Comparison of ENCODE assay signal across 16 cellular contexts in the genomic region with DNA sequence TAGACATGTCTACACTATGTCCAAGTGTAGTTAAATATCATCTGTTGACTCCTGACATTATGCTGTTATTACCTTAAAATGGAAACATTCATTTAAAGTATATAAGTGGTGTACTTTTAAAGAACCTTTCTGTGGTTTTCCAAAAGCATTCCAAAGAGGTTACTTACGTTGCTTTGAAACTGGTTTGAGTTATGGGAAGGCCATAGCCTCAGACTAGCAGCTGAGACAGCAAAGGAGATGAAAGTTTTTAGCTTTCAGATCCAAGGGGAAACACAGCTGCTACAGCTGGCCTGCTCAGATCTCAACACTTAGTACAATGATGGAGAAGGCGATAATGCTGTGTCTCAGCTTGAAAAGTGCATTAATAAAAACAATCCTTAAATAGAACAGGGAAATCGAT.
DNase-seq lines count a peak whose midpoint lies in the region; ATAC-seq and TF ChIP-seq lines count a peak whose summit lies in the region.
"Had no signal": no experiment of that assay in that cellular context is flagged by ENCODE, and none has a peak within 500 bp of the region (broad histone marks: within the 10 kb centered on the region; RNA-seq: fewer than 3 reads in every experiment).

No MANE protein-coding gene starts in this region.

- H3K9me3 Mint-ChIP-seq in type B pancreatic cell: peaks cover 6% of the 10 kb centered on the region
- H3K9me3 Mint-ChIP-seq in CD8-positive, alpha-beta memory T cell: peaks cover 0 to 30% (median 0%) of the 10 kb centered on the region in 5 donors
- peaks cover 4% of the 10 kb centered on the region for H3K9me3 Mint-ChIP-seq in activated naive CD4-positive, alpha-beta T cell treated with anti-CD3 and anti-CD28 coated beads for 36 hours
- H3K9me3 Mint-ChIP-seq: activated B cell treated with CpG ODN at 0.5 μM for 24 hours; activated naive CD8-positive, alpha-beta T cell treated with anti-CD3 and anti-CD28 coated beads for 36 hours had no signal

- H3K4me3 ChIP-seq in left ventricle myocardium inferior (no peak overlapping the region), fibroblast of the aortic adventitia (ENCODE audit: low read depth, low read length) (no peak overlapping the region), dorsolateral prefrontal cortex (no peak overlapping the region)
- H3K4me3 ChIP-seq in CD8-positive, alpha-beta memory T cell (ENCODE audit: low read length): no peak overlapping the region
- H3K4me3 ChIP-seq: gastroesophageal sphincter, GM12878, upper lobe of left lung had no signal

- peaks cover 42% of the 10 kb centered on the region for H3K4me1 Mint-ChIP-seq in type B pancreatic cell (ENCODE audit: unreplicated experiment)
- H3K4me1 Mint-ChIP-seq in CD8-positive, alpha-beta memory T cell: no peaks in the 10 kb centered on the region
- no peaks in the 10 kb centered on the region for H3K4me1 Mint-ChIP-seq in activated naive CD4-positive, alpha-beta T cell treated with anti-CD3 and anti-CD28 coated beads for 36 hours (ENCODE audit: low read depth)
- H3K4me1 Mint-ChIP-seq: activated B cell treated with CpG ODN at 0.5 μM for 24 hours; activated CD8-positive, alpha-beta memory T cell treated with anti-CD3 and anti-CD28 coated beads, Interleukin-2, amount 10 ng/mL, durations not matched to agents 7 days and 5 days had no signal

- TF ChIP-seq CTCF in left ventricle myocardium inferior (IDR thresholded peaks at IDR 0.05; ENCODE audit: borderline replicate concordance): no peak
- no peak for TF ChIP-seq CTCF in fibroblast of the aortic adventitia (IDR thresholded peaks at IDR 0.05; ENCODE audit: insufficient read depth, low read length)
- TF ChIP-seq CTCF in type B pancreatic cell (conservative IDR thresholded peaks at IDR 0.05): no peak
- no peak for TF ChIP-seq CTCF in dorsolateral prefrontal cortex (IDR thresholded peaks at IDR 0.05 in 54 of 56, conservative IDR thresholded peaks at IDR 0.05 in 2 of 56; ENCODE audit: low read depth in 1 of 56, partially characterized antibody in 56 of 56)

- peaks cover 18% of the 10 kb centered on the region for H3K4me1 ChIP-seq in left ventricle myocardium inferior
- H3K4me1 ChIP-seq in CD8-positive, alpha-beta memory T cell (ENCODE audit: insufficient read depth, low read length): no peaks in the 10 kb centered on the region

- peak overlapping the region; percentile 45 for H3K4me3 Mint-ChIP-seq in type B pancreatic cell
- no peak overlapping the region for H3K4me3 Mint-ChIP-seq in CD8-positive, alpha-beta memory T cell
- no peak overlapping the region for H3K4me3 Mint-ChIP-seq in activated naive CD4-positive, alpha-beta T cell treated with anti-CD3 and anti-CD28 coated beads for 36 hours
- H3K4me3 Mint-ChIP-seq: activated B cell treated with CpG ODN at 0.5 μM for 24 hours; activated CD8-positive, alpha-beta memory T cell treated with anti-CD3 and anti-CD28 coated beads, Interleukin-2, amount 10 ng/mL, durations not matched to agents 7 days and 5 days; activated naive CD8-positive, alpha-beta T cell treated with anti-CD3 and anti-CD28 coated beads for 36 hours had no signal

- no peak for ATAC-seq in Right ventricle myocardium superior (ENCODE audit: poor library complexity)
- ATAC-seq: activated CD8-positive, alpha-beta memory T cell treated with anti-CD3 and anti-CD28 coated beads, Interleukin-2, amount 10 ng/mL, durations not matched to agents 7 days and 5 days; gastroesophageal sphincter; GM12878 had no signal

- no peaks in the 10 kb centered on the region for H3K9me3 ChIP-seq in left ventricle myocardium inferior (replicated peaks)
- H3K9me3 ChIP-seq in CD8-positive, alpha-beta memory T cell (ENCODE audit: low read length): no peaks in the 10 kb centered on the region
- H3K9me3 ChIP-seq: gastroesophageal sphincter, upper lobe of left lung had no signal

- peak overlapping the region; percentile 34 for H3K27ac ChIP-seq in left ventricle myocardium inferior (replicated peaks)
- no peak overlapping the region for H3K27ac ChIP-seq in CD8-positive, alpha-beta memory T cell (ENCODE audit: low read depth, low read length)
- peak overlapping the region in 2 of 59 donors; percentile 22 to 26 for H3K27ac ChIP-seq in dorsolateral prefrontal cortex
- H3K27ac ChIP-seq: gastroesophageal sphincter, upper lobe of left lung had no signal

- intact Hi-C loops in left ventricle myocardium inferior (cut with micrococcal nuclease) (no loop called here), Right ventricle myocardium superior (cut with DNase I) (no loop called here), dorsolateral prefrontal cortex (cut with DNase I) (no loop called here)
- intact Hi-C loops in activated naive CD4-positive, alpha-beta T cell treated with anti-CD3 and anti-CD28 coated beads for 36 hours (cut with micrococcal nuclease): no loop called here

- H3K36me3 Mint-ChIP-seq in type B pancreatic cell: peaks cover 8% of the 10 kb centered on the region
- no peaks in the 10 kb centered on the region for H3K36me3 Mint-ChIP-seq in CD8-positive, alpha-beta memory T cell
- no peaks in the 10 kb centered on the region for H3K36me3 Mint-ChIP-seq in activated naive CD4-positive, alpha-beta T cell treated with anti-CD3 and anti-CD28 coated beads for 36 hours (ENCODE audit: low read depth)
- H3K36me3 Mint-ChIP-seq: activated CD8-positive, alpha-beta memory T cell treated with anti-CD3 and anti-CD28 coated beads, Interleukin-2, amount 10 ng/mL, durations not matched to agents 7 days and 5 days; activated naive CD8-positive, alpha-beta T cell treated with anti-CD3 and anti-CD28 coated beads for 36 hours had no signal

- no peaks in the 10 kb centered on the region for H3K36me3 ChIP-seq in left ventricle myocardium inferior
- H3K36me3 ChIP-seq in CD8-positive, alpha-beta memory T cell (ENCODE audit: insufficient read depth, low read length): no peaks in the 10 kb centered on the region
- H3K36me3 ChIP-seq: gastroesophageal sphincter, upper lobe of left lung had no signal

- H3K27me3 ChIP-seq in left ventricle myocardium inferior (ENCODE audit: low read depth) (no peaks in the 10 kb centered on the region), dorsolateral prefrontal cortex (no peaks in the 10 kb centered on the region)
- no peaks in the 10 kb centered on the region for H3K27me3 ChIP-seq in CD8-positive, alpha-beta memory T cell (ENCODE audit: insufficient read depth, low read length, poor library complexity, severe bottlenecking)
- H3K27me3 ChIP-seq: gastroesophageal sphincter, upper lobe of left lung had no signal

- CTCF ChIA-PET in CD8-positive, alpha-beta memory T cell (lab: Charles Lee): no interaction called here
- CTCF ChIA-PET in activated naive CD4-positive, alpha-beta T cell treated with anti-CD3 and anti-CD28 coated beads for 36 hours (lab: Charles Lee): no interaction called here

- no peaks in the 10 kb centered on the region for H3K27me3 Mint-ChIP-seq in type B pancreatic cell
- H3K27me3 Mint-ChIP-seq in CD8-positive, alpha-beta memory T cell: no peaks in the 10 kb centered on the region
- no peaks in the 10 kb centered on the region for H3K27me3 Mint-ChIP-seq in activated naive CD4-positive, alpha-beta T cell treated with anti-CD3 and anti-CD28 coated beads for 36 hours (ENCODE audit: low read depth)
- H3K27me3 Mint-ChIP-seq: activated B cell treated with CpG ODN at 0.5 μM for 24 hours; activated CD8-positive, alpha-beta memory T cell treated with anti-CD3 and anti-CD28 coated beads, Interleukin-2, amount 10 ng/mL, durations not matched to agents 7 days and 5 days; activated naive CD8-positive, alpha-beta T cell treated with anti-CD3 and anti-CD28 coated beads for 36 hours had no signal

- POLR2A ChIA-PET in CD8-positive, alpha-beta memory T cell (lab: Charles Lee): no interaction called here

- DNase-seq in left ventricle myocardium inferior: no peak
- no peak for DNase-seq in Right ventricle myocardium superior
- peak; percentile 18 for DNase-seq in SW480 (ENCODE audit: low spot score)
- DNase-seq in fibroblast of the aortic adventitia (ENCODE audit: low read depth): peak; percentile 67
- DNase-seq in type B pancreatic cell (ENCODE audit: extremely low spot score, unreplicated experiment): no peak
- no peak for DNase-seq in CD8-positive, alpha-beta memory T cell
- no peak for DNase-seq in dorsolateral prefrontal cortex
- no peak for DNase-seq in activated naive CD4-positive, alpha-beta T cell treated with anti-CD3 and anti-CD28 coated beads for 36 hours
- DNase-seq: activated B cell treated with CpG ODN at 0.5 μM for 24 hours; activated CD8-positive, alpha-beta memory T cell treated with anti-CD3 and anti-CD28 coated beads, Interleukin-2, amount 10 ng/mL, durations not matched to agents 7 days and 5 days; activated naive CD8-positive, alpha-beta T cell treated with anti-CD3 and anti-CD28 coated beads for 36 hours; DMS79; stimulated activated CD4-positive, alpha-beta T cell treated with anti-CD3 and anti-CD28 coated beads, Interleukin-2, amount 100 ng/mL, for 48 hours; upper lobe of left lung had no signal

- peak overlapping the region; percentile 1 for H3K27ac Mint-ChIP-seq in type B pancreatic cell
- no peak overlapping the region for H3K27ac Mint-ChIP-seq in CD8-positive, alpha-beta memory T cell
- H3K27ac Mint-ChIP-seq in activated naive CD4-positive, alpha-beta T cell treated with anti-CD3 and anti-CD28 coated beads for 36 hours: no peak overlapping the region
- H3K27ac Mint-ChIP-seq: activated B cell treated with CpG ODN at 0.5 μM for 24 hours; activated CD8-positive, alpha-beta memory T cell treated with anti-CD3 and anti-CD28 coated beads, Interleukin-2, amount 10 ng/mL, durations not matched to agents 7 days and 5 days; activated naive CD8-positive, alpha-beta T cell treated with anti-CD3 and anti-CD28 coated beads for 36 hours had no signal

Comparison
In these comparisons a context has a peak if more than half of its experiments do, and no peak if none do; other contexts are left out.
1. DNase-seq: peak in SW480 (single experiment) and fibroblast of the aortic adventitia (single experiment); none in left ventricle myocardium inferior (single experiment), Right ventricle myocardium superior (single experiment), type B pancreatic cell (single experiment), CD8-positive, alpha-beta memory T cell (0 of 5), dorsolateral prefrontal cortex (0 of 10) and activated naive CD4-positive, alpha-beta T cell treated with anti-CD3 and anti-CD28 coated beads for 36 hours (single experiment).